In the genomic region with DNA sequence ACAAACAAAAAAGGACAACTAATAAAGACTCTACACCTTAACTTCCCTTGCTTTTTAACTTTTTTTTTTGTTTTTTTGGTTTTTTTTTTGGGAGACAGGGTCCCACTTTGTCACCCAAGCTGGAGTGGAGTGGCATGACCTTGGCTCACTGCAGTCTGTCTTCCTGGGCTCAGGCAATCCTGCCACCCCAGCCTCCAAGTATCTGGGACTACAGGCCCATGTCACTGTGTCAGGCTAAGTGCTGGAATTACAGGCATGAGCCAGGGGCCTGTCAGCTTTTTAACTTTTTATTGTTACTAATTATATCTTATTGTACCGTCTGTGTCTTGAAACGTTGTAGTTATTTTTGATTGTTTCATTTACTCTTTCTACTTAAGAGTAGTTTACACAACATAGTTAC, we compare ENCODE assay signal across 1 cellular context.
TF ChIP-seq lines count a peak whose summit lies in the region.

No MANE protein-coding gene starts in this region.

TF ChIP-seq in HepG2, 621 proteins besides CTCF, POLR2A, EP300 and RAD21:
- TF ChIP-seq KDM5A (IDR thresholded peaks at IDR 0.05; ENCODE audit: borderline replicate concordance, low read length), result no peak
- no peak for TF ChIP-seq ZBTB42 (CRISPR knock-in tag; IDR thresholded peaks at IDR 0.05)
- no peak for TF ChIP-seq ZNF841 (CRISPR knock-in tag; IDR thresholded peaks at IDR 0.05; ENCODE audit: borderline replicate concordance)
- TF ChIP-seq TP53 (CRISPR knock-in tag; conservative IDR thresholded peaks at IDR 0.05), result no peak
- TF ChIP-seq KAT2B (IDR thresholded peaks at IDR 0.05; ENCODE audit: borderline replicate concordance, low read depth, low read length), result no peak
- no peak for TF ChIP-seq ZNF530 (CRISPR knock-in tag; IDR thresholded peaks at IDR 0.05; ENCODE audit: low read depth)
- TF ChIP-seq, protein P1, sequence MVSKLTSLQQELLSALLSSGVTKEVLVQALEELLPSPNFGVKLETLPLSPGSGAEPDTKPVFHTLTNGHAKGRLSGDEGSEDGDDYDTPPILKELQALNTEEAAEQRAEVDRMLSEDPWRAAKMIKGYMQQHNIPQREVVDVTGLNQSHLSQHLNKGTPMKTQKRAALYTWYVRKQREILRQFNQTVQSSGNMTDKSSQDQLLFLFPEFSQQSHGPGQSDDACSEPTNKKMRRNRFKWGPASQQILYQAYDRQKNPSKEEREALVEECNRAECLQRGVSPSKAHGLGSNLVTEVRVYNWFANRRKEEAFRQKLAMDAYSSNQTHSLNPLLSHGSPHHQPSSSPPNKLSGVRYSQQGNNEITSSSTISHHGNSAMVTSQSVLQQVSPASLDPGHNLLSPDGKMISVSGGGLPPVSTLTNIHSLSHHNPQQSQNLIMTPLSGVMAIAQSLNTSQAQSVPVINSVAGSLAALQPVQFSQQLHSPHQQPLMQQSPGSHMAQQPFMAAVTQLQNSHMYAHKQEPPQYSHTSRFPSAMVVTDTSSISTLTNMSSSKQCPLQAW (CRISPR knock-in tag; IDR thresholded peaks at IDR 0.05), result no peak
- TF ChIP-seq ARNTL (CRISPR knock-in tag; IDR thresholded peaks at IDR 0.05), result no peak
- no peak for TF ChIP-seq ZNF496 (CRISPR knock-in tag; IDR thresholded peaks at IDR 0.05; ENCODE audit: insufficient replicate concordance)
- TF ChIP-seq, protein P2, sequence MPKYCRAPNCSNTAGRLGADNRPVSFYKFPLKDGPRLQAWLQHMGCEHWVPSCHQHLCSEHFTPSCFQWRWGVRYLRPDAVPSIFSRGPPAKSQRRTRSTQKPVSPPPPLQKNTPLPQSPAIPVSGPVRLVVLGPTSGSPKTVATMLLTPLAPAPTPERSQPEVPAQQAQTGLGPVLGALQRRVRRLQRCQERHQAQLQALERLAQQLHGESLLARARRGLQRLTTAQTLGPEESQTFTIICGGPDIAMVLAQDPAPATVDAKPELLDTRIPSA (CRISPR knock-in tag; IDR thresholded peaks at IDR 0.05; ENCODE audit: borderline replicate concordance), result no peak
- TF ChIP-seq, protein P3, sequence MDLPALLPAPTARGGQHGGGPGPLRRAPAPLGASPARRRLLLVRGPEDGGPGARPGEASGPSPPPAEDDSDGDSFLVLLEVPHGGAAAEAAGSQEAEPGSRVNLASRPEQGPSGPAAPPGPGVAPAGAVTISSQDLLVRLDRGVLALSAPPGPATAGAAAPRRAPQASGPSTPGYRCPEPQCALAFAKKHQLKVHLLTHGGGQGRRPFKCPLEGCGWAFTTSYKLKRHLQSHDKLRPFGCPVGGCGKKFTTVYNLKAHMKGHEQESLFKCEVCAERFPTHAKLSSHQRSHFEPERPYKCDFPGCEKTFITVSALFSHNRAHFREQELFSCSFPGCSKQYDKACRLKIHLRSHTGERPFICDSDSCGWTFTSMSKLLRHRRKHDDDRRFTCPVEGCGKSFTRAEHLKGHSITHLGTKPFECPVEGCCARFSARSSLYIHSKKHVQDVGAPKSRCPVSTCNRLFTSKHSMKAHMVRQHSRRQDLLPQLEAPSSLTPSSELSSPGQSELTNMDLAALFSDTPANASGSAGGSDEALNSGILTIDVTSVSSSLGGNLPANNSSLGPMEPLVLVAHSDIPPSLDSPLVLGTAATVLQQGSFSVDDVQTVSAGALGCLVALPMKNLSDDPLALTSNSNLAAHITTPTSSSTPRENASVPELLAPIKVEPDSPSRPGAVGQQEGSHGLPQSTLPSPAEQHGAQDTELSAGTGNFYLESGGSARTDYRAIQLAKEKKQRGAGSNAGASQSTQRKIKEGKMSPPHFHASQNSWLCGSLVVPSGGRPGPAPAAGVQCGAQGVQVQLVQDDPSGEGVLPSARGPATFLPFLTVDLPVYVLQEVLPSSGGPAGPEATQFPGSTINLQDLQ (CRISPR knock-in tag; IDR thresholded peaks at IDR 0.05), result no peak
- no peak for TF ChIP-seq ZNF253 (CRISPR knock-in tag; IDR thresholded peaks at IDR 0.05; ENCODE audit: borderline replicate concordance)
- TF ChIP-seq ADNP (CRISPR knock-in tag; IDR thresholded peaks at IDR 0.05), result no peak
- TF ChIP-seq, protein P4, sequence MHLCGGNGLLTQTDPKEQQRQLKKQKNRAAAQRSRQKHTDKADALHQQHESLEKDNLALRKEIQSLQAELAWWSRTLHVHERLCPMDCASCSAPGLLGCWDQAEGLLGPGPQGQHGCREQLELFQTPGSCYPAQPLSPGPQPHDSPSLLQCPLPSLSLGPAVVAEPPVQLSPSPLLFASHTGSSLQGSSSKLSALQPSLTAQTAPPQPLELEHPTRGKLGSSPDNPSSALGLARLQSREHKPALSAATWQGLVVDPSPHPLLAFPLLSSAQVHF (CRISPR knock-in tag; IDR thresholded peaks at IDR 0.05), result no peak
- no peak for TF ChIP-seq ZC3H13 (CRISPR knock-in tag; IDR thresholded peaks at IDR 0.05)
- no peak for TF ChIP-seq AGO2 (optimal IDR thresholded peaks at IDR 0.05; ENCODE audit: low read depth, low read length)
- TF ChIP-seq ZNF282 (IDR thresholded peaks at IDR 0.05; ENCODE audit: partially characterized antibody), result no peak
